In genomic region chr1:23825076-23825761, GRCh38 we compare ENCODE assay signal across 8 cellular contexts. TPM values are rescaled to one million over a fixed set of nuclear protein-coding genes. Genes with fewer than 3 reads are reported as not detected.
DNase-seq lines count a peak whose midpoint lies in the region; ATAC-seq and TF ChIP-seq lines count a peak whose summit lies in the region.

TSS of gene HMGCL (minus strand) at chr1:23825429. CDS start at chr1:23825415, 14 bp downstream.

- peaks cover 11% of the 10 kb centered on the region for H3K4me1 Mint-ChIP-seq in nephron

- DNase-seq in DMS153 (lab: John Stamatoyannopoulos, UW) (peak; percentile 72), LNCaP clone FGC (ENCODE audit: low read depth) (peak; percentile 37), SHP77 treated with DMSO at 0.1 percent for 48 hours (lab: John Stamatoyannopoulos, UW) (peak; percentile 49), fibroblast of the aortic adventitia (ENCODE audit: low read depth) (peak; percentile 87)
- DNase-seq in activated effector memory CD4-positive, alpha-beta T cell treated with Interleukin-2 at 50 U/mL for 16 hours, result peak; percentile 81
- DNase-seq in stimulated activated naive CD8-positive, alpha-beta T cell treated with anti-CD3 and anti-CD28 coated beads, Interleukin-15, Interleukin-2, amounts not matched to agents 100 U/mL and 50 U/mL, for 24 hours, result peak; percentile 92

- ATAC-seq in GM21717 (IDR thresholded peaks at IDR 0.05; ENCODE audit: unreplicated experiment), result peak; percentile 77
- peak; percentile 97 for ATAC-seq in stimulated activated naive CD8-positive, alpha-beta T cell treated with anti-CD3 and anti-CD28 coated beads, Interleukin-15, Interleukin-2, amounts not matched to agents 100 U/mL and 50 U/mL, for 24 hours

- H3K4me3 ChIP-seq in LNCaP clone FGC (ENCODE audit: low read depth, low read length), result peak within 1 kb of the TSS; percentile 93
- H3K4me3 ChIP-seq in fibroblast of the aortic adventitia (ENCODE audit: low read depth, low read length), result peak within 1 kb of the TSS; percentile 77

- peak within 1 kb of the TSS; percentile 96 to 98 (median 96) for H3K27ac Mint-ChIP-seq in nephron

- no peaks in the 10 kb centered on the region for H3K27me3 Mint-ChIP-seq in nephron (ENCODE audit: low read depth)

- TF ChIP-seq CTCF in LNCaP clone FGC (IDR thresholded peaks at IDR 0.05; ENCODE audit: control insufficient read depth, extremely low read depth, insufficient read depth), result no peak
- no peak for TF ChIP-seq CTCF in fibroblast of the aortic adventitia (IDR thresholded peaks at IDR 0.05; ENCODE audit: insufficient read depth, low read length)
- no peak for TF ChIP-seq CTCF in nephron (IDR thresholded peaks at IDR 0.05; ENCODE audit: unreplicated experiment in 3 of 3)

- H3K36me3 Mint-ChIP-seq in nephron (ENCODE audit: low read depth), result no peaks in the 10 kb centered on the region

- H3K4me3 Mint-ChIP-seq in nephron, result peak within 1 kb of the TSS; percentile 96 to 100 (median 99)

- H3K9me3 Mint-ChIP-seq in nephron, result no peaks in the 10 kb centered on the region

RNA-seq across cellular contexts. Expression of gene HMGCL, which starts in this region (rescaled TPM):
- total RNA-seq in fibroblast of the aortic adventitia (ENCODE audit: low replicate concordance), result 28.4 and 38.1 TPM in 2 replicates

Comparison
In these comparisons a context has a peak if more than half of its experiments do, and no peak if none do; other contexts are left out.
1. Peak in every context shown above with its lines: DNase-seq, ATAC-seq and H3K4me3 ChIP-seq.
2. DNase-seq: peak in every context shown above with its lines; median percentile 92 in stimulated activated naive CD8-positive, alpha-beta T cell treated with anti-CD3 and anti-CD28 coated beads, Interleukin-15, Interleukin-2, amounts not matched to agents 100 U/mL and 50 U/mL, for 24 hours; 87 in fibroblast of the aortic adventitia; 81 in activated effector memory CD4-positive, alpha-beta T cell treated with Interleukin-2 at 50 U/mL for 16 hours; 72 in DMS153; 49 in SHP77 treated with DMSO at 0.1 percent for 48 hours; 37 in LNCaP clone FGC.